In genomic region chr13:102373221-102373620, GRCh38 we compare ENCODE assay signal across 29 cellular contexts. TPM values are rescaled to one million over a fixed set of nuclear protein-coding genes. Genes with fewer than 3 reads are reported as not detected.
"Had no signal": no experiment of that assay in that cellular context is flagged by ENCODE, and none has a peak within 500 bp of the region (broad histone marks: within the 10 kb centered on the region; RNA-seq: fewer than 3 reads in every experiment).

No MANE protein-coding gene starts in this region.

- FAIRE-seq: colon, endometrium, endothelial cell of umbilical vein, frontal cortex had no signal

- H3K36me3 ChIP-seq: colonic mucosa, esophagus muscularis mucosa, esophagus squamous epithelium, gastrocnemius medialis, gastroesophageal sphincter, heart left ventricle, heart right ventricle had no signal

- DNase-seq: colonic mucosa; cortex of kidney; dermis blood vessel endothelial cell; dorsolateral prefrontal cortex; effector CD4-positive, alpha-beta T cell; effector CD8-positive, alpha-beta T cell; effector memory CD4-positive, alpha-beta T cell; effector memory CD8-positive, alpha-beta T cell; endodermal cell; erythroblast; esophagus squamous epithelium; foreskin fibroblast; foreskin melanocyte; gastrocnemius medialis; glutamatergic neuron; head of caudate nucleus; heart left ventricle; heart right ventricle had no signal

- H3K9me3 Mint-ChIP-seq: dendritic cell treated with granulocyte-macrophage colony-stimulating factor and Interleukin-4, amounts not matched to agents 40 ng/mL and 50 ng/mL, for 4 days; effector memory CD8-positive, alpha-beta T cell; endodermal cell had no signal

- H3K9me3 ChIP-seq: colonic mucosa, esophagus muscularis mucosa, esophagus squamous epithelium, gastrocnemius medialis, gastroesophageal sphincter, heart left ventricle, heart right ventricle had no signal

- H3K27ac ChIP-seq: colonic mucosa, coronary artery, dorsolateral prefrontal cortex, epithelial cell of prostate, esophagus muscularis mucosa, esophagus squamous epithelium, foreskin keratinocyte, gastrocnemius medialis, gastroesophageal sphincter, heart left ventricle, heart right ventricle had no signal

- H3K4me1 ChIP-seq: colonic mucosa, foreskin keratinocyte, gastrocnemius medialis, heart right ventricle had no signal

- ATAC-seq: effector memory CD8-positive, alpha-beta T cell; esophagus mucosa; foreskin keratinocyte; gastrocnemius medialis; gastroesophageal sphincter; heart left ventricle; heart right ventricle had no signal

- H3K27ac Mint-ChIP-seq: dendritic cell treated with granulocyte-macrophage colony-stimulating factor and Interleukin-4, amounts not matched to agents 40 ng/mL and 50 ng/mL, for 4 days; effector memory CD8-positive, alpha-beta T cell; endodermal cell had no signal

- H3K4me3 ChIP-seq: colonic mucosa, coronary artery, dorsolateral prefrontal cortex, esophagus muscularis mucosa, esophagus squamous epithelium, gastrocnemius medialis, gastroesophageal sphincter, heart left ventricle, heart right ventricle had no signal

- H3K4me3 Mint-ChIP-seq: dendritic cell treated with granulocyte-macrophage colony-stimulating factor and Interleukin-4, amounts not matched to agents 40 ng/mL and 50 ng/mL, for 4 days; effector memory CD8-positive, alpha-beta T cell; endodermal cell had no signal

- H3K27me3 ChIP-seq: colonic mucosa, dorsolateral prefrontal cortex, esophagus muscularis mucosa, esophagus squamous epithelium, foreskin keratinocyte, gastrocnemius medialis, gastroesophageal sphincter, heart left ventricle, heart right ventricle had no signal

RNA-seq across cellular contexts. Expression of gene FGF14, which starts 28.6 kb away (rescaled TPM):
- total RNA-seq: endothelial cell of umbilical vein, foreskin keratinocyte had no signal
- polyA plus RNA-seq: endothelial cell of umbilical vein, foreskin keratinocyte had no signal
